9 cellular contexts compared by ENCODE assay signal in genomic region chr7:5689118-5689517, GRCh38.
A peak's percentile ranks its signal among the peaks of the same experiment; 100 is the strongest.
DNase-seq lines count a peak whose midpoint lies in the region; ATAC-seq and TF ChIP-seq lines count a peak whose summit lies in the region.
"Had no signal": no experiment of that assay in that cellular context is flagged by ENCODE, and none has a peak within 500 bp of the region (broad histone marks: within the 10 kb centered on the region; RNA-seq: fewer than 3 reads in every experiment).

No MANE protein-coding gene starts in this region.

- H3K36me3 ChIP-seq in Caco-2 (ENCODE audit: control insufficient read depth, insufficient read depth, low read length) (no peaks in the 10 kb centered on the region), spleen (peaks cover 0 to 36% (median 6%) of the 10 kb centered on the region in 6 donors)

- peaks cover 31% of the 10 kb centered on the region for H3K36me3 Mint-ChIP-seq in Caco-2 (ENCODE audit: insufficient read depth, unreplicated experiment)
- peaks cover 52% of the 10 kb centered on the region for H3K36me3 Mint-ChIP-seq in activated CD4-positive, alpha-beta T cell treated with anti-CD3 and anti-CD28 coated beads for 36 hours (ENCODE audit: low read depth)

- CTCF ChIA-PET in Caco-2 (lab: Charles Lee): no interaction called here
- CTCF ChIA-PET in activated CD4-positive, alpha-beta T cell treated with anti-CD3 and anti-CD28 coated beads for 36 hours (lab: Charles Lee): interaction anchor here (1.3 to 12.4 kb wide), 5 partner anchors 11 to 195 kb away, joined by 4 to 127 read pairs (median 7); no protein-coding TSS in a partner anchor

- no peak for TF ChIP-seq POLR2A in spleen (IDR thresholded peaks at IDR 0.05)

- H3K27ac ChIP-seq in coronary artery (peak overlapping the region; percentile 95 to 96), spleen (peak overlapping the region; percentile 14 to 89 (median 86))

- H3K4me1 Mint-ChIP-seq in Caco-2 (ENCODE audit: low read depth, unreplicated experiment): peaks cover 19% of the 10 kb centered on the region
- peaks cover 90% of the 10 kb centered on the region for H3K4me1 Mint-ChIP-seq in activated CD4-positive, alpha-beta T cell treated with anti-CD3 and anti-CD28 coated beads for 36 hours

- no peaks in the 10 kb centered on the region for H3K27me3 Mint-ChIP-seq in Caco-2 (ENCODE audit: insufficient read depth, unreplicated experiment)
- H3K27me3 Mint-ChIP-seq in activated CD4-positive, alpha-beta T cell treated with anti-CD3 and anti-CD28 coated beads for 36 hours: no peaks in the 10 kb centered on the region

- H3K27ac Mint-ChIP-seq in Caco-2 (ENCODE audit: unreplicated experiment): peak overlapping the region; percentile 25
- peak overlapping the region; percentile 95 for H3K27ac Mint-ChIP-seq in activated CD4-positive, alpha-beta T cell treated with anti-CD3 and anti-CD28 coated beads for 36 hours

- H3K4me3 ChIP-seq in Caco-2 (ENCODE audit: low read depth, low read length) (no peak overlapping the region), coronary artery (peak overlapping the region; percentile 48), spleen (no peak overlapping the region)
- H3K4me3 ChIP-seq: mucosa of descending colon had no signal

- no peaks in the 10 kb centered on the region for H3K9me3 Mint-ChIP-seq in Caco-2 (ENCODE audit: unreplicated experiment)
- H3K9me3 Mint-ChIP-seq in activated CD4-positive, alpha-beta T cell treated with anti-CD3 and anti-CD28 coated beads for 36 hours (ENCODE audit: low read depth): no peaks in the 10 kb centered on the region

- POLR2A ChIA-PET in Caco-2 (lab: Charles Lee): no interaction called here
- POLR2A ChIA-PET in activated CD4-positive, alpha-beta T cell treated with anti-CD3 and anti-CD28 coated beads for 36 hours (lab: Charles Lee): interaction anchor here (0.7 to 1.0 kb wide), 2 partner anchors 12 to 88 kb away, joined by 3 read pairs; no protein-coding TSS in a partner anchor

- TF ChIP-seq CTCF in Caco-2 (IDR thresholded peaks at IDR 0.05; ENCODE audit: insufficient read depth in 1 of 2, low read depth in 1 of 2, low read length in 1 of 2, severe bottlenecking in 1 of 2, unreplicated experiment in 1 of 2) (no peak), coronary artery (IDR thresholded peaks at IDR 0.05) (no peak), spleen (IDR thresholded peaks at IDR 0.05 in 8 of 11, conservative IDR thresholded peaks at IDR 0.05 in 3 of 11) (no peak)

- DNase-seq in Caco-2: no peak
- DNase-seq in activated CD4-positive, alpha-beta T cell treated with anti-CD3 and anti-CD28 coated beads for 36 hours: peak; percentile 83
- no peak for DNase-seq in coronary artery (ENCODE audit: low spot score)
- DNase-seq in spleen: no peak
- DNase-seq in NCI-H524 (lab: John Stamatoyannopoulos, UW): no peak
- DNase-seq in AG08395 (ENCODE audit: low spot score): no peak
- no peak for DNase-seq in putamen (ENCODE audit: low spot score)

- no peaks in the 10 kb centered on the region for H3K9me3 ChIP-seq in Caco-2
- H3K9me3 ChIP-seq in spleen: no peaks in the 10 kb centered on the region
- H3K9me3 ChIP-seq: mucosa of descending colon had no signal

- no TSS peak for BruUV-seq in Caco-2 (replicated peaks; lab: Mats Ljungman, UMichigan)

- 53 to 70% (median 58%) methylated on average over 5 of the region's 5 CpGs for WGBS in spleen, 5 donors

- intact Hi-C loops in Caco-2 (cut with micrococcal nuclease; ENCODE audit: unreplicated experiment) (no loop called here), spleen (cut with DNase I; ENCODE audit: low total_unique reads) (no loop called here)
- intact Hi-C loops in activated CD4-positive, alpha-beta T cell treated with anti-CD3 and anti-CD28 coated beads for 36 hours (cut with DNase I, micrococcal nuclease): loop anchor here (1.0 kb wide), 2 partner anchors 11 to 12 kb away; no protein-coding TSS in a partner anchor

- H3K27me3 ChIP-seq in Caco-2 (replicated peaks; ENCODE audit: control insufficient read depth, insufficient read depth, low read length): no peaks in the 10 kb centered on the region
- H3K27me3 ChIP-seq in spleen (replicated peaks in 1 of 7): no peaks in the 10 kb centered on the region

- no peak overlapping the region for H3K4me3 Mint-ChIP-seq in Caco-2 (ENCODE audit: unreplicated experiment)
- peak overlapping the region; percentile 51 for H3K4me3 Mint-ChIP-seq in activated CD4-positive, alpha-beta T cell treated with anti-CD3 and anti-CD28 coated beads for 36 hours

- H3K4me1 ChIP-seq in Caco-2 (peaks cover 48% of the 10 kb centered on the region), spleen (peaks cover 60 to 100% (median 82%) of the 10 kb centered on the region in 6 donors)

- peak; percentile 65 for ATAC-seq in activated CD4-positive, alpha-beta T cell treated with anti-CD3 and anti-CD28 coated beads for 36 hours
- no peak for ATAC-seq in HG03565 (IDR thresholded peaks at IDR 0.05; ENCODE audit: unreplicated experiment)
- ATAC-seq: mucosa of descending colon had no signal

Comparison
In these comparisons a context has a peak if more than half of its experiments do, and no peak if none do; other contexts are left out.
1. intact Hi-C loops: an anchor here in activated CD4-positive, alpha-beta T cell treated with anti-CD3 and anti-CD28 coated beads for 36 hours (1.0 kb wide); none called in Caco-2 and spleen.